Comparison of ENCODE assay signal across 9 cellular contexts in the genomic region with DNA sequence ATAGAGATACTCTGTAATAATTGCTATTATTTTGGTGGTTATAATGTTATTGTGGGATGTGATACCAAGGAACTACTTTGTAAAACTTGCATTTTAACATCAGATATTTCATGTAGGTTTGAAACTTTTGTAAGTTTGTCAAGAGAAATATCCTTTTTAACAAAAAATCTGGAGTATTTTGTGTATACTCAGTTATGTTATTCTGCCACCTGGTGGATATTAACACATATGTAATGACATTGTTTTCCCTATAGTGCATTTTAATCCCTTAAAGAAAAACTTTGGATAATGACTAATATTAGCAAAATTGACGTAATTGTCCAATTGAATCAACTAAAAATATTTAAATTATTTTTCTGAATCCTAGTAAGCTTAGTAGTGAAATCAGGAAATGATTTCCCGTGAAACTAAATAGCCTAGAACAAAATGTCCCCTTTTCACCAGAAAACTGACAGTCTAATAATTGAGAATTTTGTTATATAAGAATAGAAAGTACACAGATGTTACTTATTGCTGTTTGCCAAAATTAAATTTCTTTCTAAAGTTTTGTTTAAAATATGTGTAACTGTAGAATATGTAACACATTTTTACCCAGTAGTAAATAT. TPM values are rescaled to one million over a fixed set of nuclear protein-coding genes. Genes with fewer than 3 reads are reported as not detected.
DNase-seq lines count a peak whose midpoint lies in the region; ATAC-seq and TF ChIP-seq lines count a peak whose summit lies in the region.
"Had no signal": no experiment of that assay in that cellular context is flagged by ENCODE, and none has a peak within 500 bp of the region (broad histone marks: within the 10 kb centered on the region; RNA-seq: fewer than 3 reads in every experiment).

No MANE protein-coding gene starts in this region.

- H3K4me1 ChIP-seq in GM23248 (ENCODE audit: insufficient read depth), result peaks cover 14% of the 10 kb centered on the region

- H3K9me3 ChIP-seq in CD4-positive, alpha-beta T cell (ENCODE audit: control insufficient read depth, low read length), result no peaks in the 10 kb centered on the region
- H3K9me3 ChIP-seq in GM23248 (ENCODE audit: low read depth), result no peaks in the 10 kb centered on the region
- H3K9me3 ChIP-seq: HAP-1 had no signal

- H3K27me3 ChIP-seq in CD4-positive, alpha-beta T cell (ENCODE audit: control insufficient read depth, insufficient read depth, low read length), result no peaks in the 10 kb centered on the region
- H3K27me3 ChIP-seq in GM23248 (replicated peaks; ENCODE audit: insufficient read depth), result no peaks in the 10 kb centered on the region

- peaks cover 26% of the 10 kb centered on the region; the same call in 1 of the 2 replicates for H3K36me3 ChIP-seq in GM23248 (ENCODE audit: low read depth)

- in situ Hi-C loops in GM23248 (cut with MboI), result no loop called here

- no peak overlapping the region for H3K4me3 ChIP-seq in GM23248
- H3K4me3 ChIP-seq: HAP-1 had no signal

- no peaks in the 10 kb centered on the region for H3K9me2 ChIP-seq in GM23248 (ENCODE audit: insufficient read depth)

- intact Hi-C loops in CD4-positive, alpha-beta T cell (cut with DNase I, micrococcal nuclease), result loop anchor here in 1 of 2 experiments (5.0 kb wide), 1 partner anchor 979 kb away; no protein-coding TSS in a partner anchor
- intact Hi-C loops in left colon (cut with DNase I, micrococcal nuclease), result no loop called here

- no peaks in the 10 kb centered on the region for H4K20me1 ChIP-seq in GM23248 (ENCODE audit: insufficient read depth)

- CTCF ChIA-PET in CD4-positive, alpha-beta T cell (lab: Charles Lee), result no interaction called here

- no peak overlapping the region for H3K4me3 Mint-ChIP-seq in CD4-positive, alpha-beta T cell

- WGBS in GM23248 (ENCODE audit: low coverage in 1 of 2, low lambda C conversion rate in 2 of 2, missing lambda C conversion rate in 2 of 2), 2 experiments, result 59 to 61% methylated on average over 2 of the region's 2 CpGs

- H3K36me3 Mint-ChIP-seq in CD4-positive, alpha-beta T cell (ENCODE audit: low read depth), result peaks cover 26% of the 10 kb centered on the region

- H2AFZ ChIP-seq in GM23248, result no peak overlapping the region; the same call in 1 of the 2 replicates

- H3K27ac ChIP-seq in CD4-positive, alpha-beta T cell (ENCODE audit: low read depth, low read length), result no peak overlapping the region
- no peak overlapping the region for H3K27ac ChIP-seq in GM23248

- H3K79me2 ChIP-seq in GM23248 (ENCODE audit: insufficient read depth), result no peaks in the 10 kb centered on the region

- no peak overlapping the region for H3K4me2 ChIP-seq in GM23248 (ENCODE audit: unreplicated experiment)

- H3K4me1 Mint-ChIP-seq in CD4-positive, alpha-beta T cell (ENCODE audit: low read depth), result no peaks in the 10 kb centered on the region

- H3K27ac Mint-ChIP-seq in CD4-positive, alpha-beta T cell, result no peak overlapping the region

- H3K27me3 Mint-ChIP-seq in CD4-positive, alpha-beta T cell, result no peaks in the 10 kb centered on the region

- H3K9me3 Mint-ChIP-seq in CD4-positive, alpha-beta T cell, result no peaks in the 10 kb centered on the region

- H3F3A ChIP-seq in GM23248 (ENCODE audit: insufficient read depth), result 0 out of 2 replicates have a peak, but pooled peaks cover 14% of the 10 kb centered on the region

- POLR2A ChIA-PET in CD4-positive, alpha-beta T cell (lab: Charles Lee), result interaction anchor here (0.6 kb wide), 1 partner anchor 1003 kb away, joined by 3 read pairs; no protein-coding TSS in a partner anchor

- H3K9ac ChIP-seq in GM23248, result no peak overlapping the region

- ATAC-seq in CD4-positive, alpha-beta T cell (ENCODE audit: poor library complexity), result no peak
- ATAC-seq in SK-N-SH treated with all-trans-retinoic acid at 6 μM for 48 hours (peak; percentile 79), left colon (no peak)

- peak; percentile 42 for TF ChIP-seq CTCF in CD4-positive, alpha-beta T cell (IDR thresholded peaks at IDR 0.05)

- DNase-seq in CD4-positive, alpha-beta T cell, result no peak
- DNase-seq in GM23248, result peak; percentile 74
- peak; percentile 34 for DNase-seq in kidney glomerular epithelial cell (lab: John Stamatoyannopoulos, UW)
- DNase-seq in NOMO-1 treated with DMSO at 0.1 percent for 48 hours (lab: John Stamatoyannopoulos, UW; ENCODE audit: unreplicated experiment), result no peak
- DNase-seq in T1000 (lab: John Stamatoyannopoulos, UW), result no peak
- DNase-seq in left colon, result no peak
- DNase-seq in NCI-H2196 treated with DMSO at 0.1 percent for 48 hours (lab: John Stamatoyannopoulos, UW; ENCODE audit: unreplicated experiment), result no peak

TF ChIP-seq in SK-N-SH treated with all-trans-retinoic acid at 6 μM for 48 hours, 23 proteins besides CTCF, POLR2A, EP300 and RAD21:
- TF ChIP-seq ZNF8 (CRISPR knock-in tag; IDR thresholded peaks at IDR 0.05) (no peak), ARNTL (CRISPR knock-in tag; IDR thresholded peaks at IDR 0.05; ENCODE audit: borderline replicate concordance, low read depth) (no peak), ESRRG (CRISPR knock-in tag; IDR thresholded peaks at IDR 0.05) (no peak), ZNF565 (CRISPR knock-in tag; conservative IDR thresholded peaks at IDR 0.05; ENCODE audit: low read depth) (no peak), ZFP30 (CRISPR knock-in tag; IDR thresholded peaks at IDR 0.05) (no peak), OSR1 (CRISPR knock-in tag; IDR thresholded peaks at IDR 0.05) (no peak), BACH2 (CRISPR knock-in tag; IDR thresholded peaks at IDR 0.05; ENCODE audit: borderline replicate concordance) (no peak), ISL1 (CRISPR knock-in tag; IDR thresholded peaks at IDR 0.05) (no peak), PPARA (CRISPR knock-in tag; IDR thresholded peaks at IDR 0.05; ENCODE audit: borderline replicate concordance) (no peak)
- TF ChIP-seq, protein P1, sequence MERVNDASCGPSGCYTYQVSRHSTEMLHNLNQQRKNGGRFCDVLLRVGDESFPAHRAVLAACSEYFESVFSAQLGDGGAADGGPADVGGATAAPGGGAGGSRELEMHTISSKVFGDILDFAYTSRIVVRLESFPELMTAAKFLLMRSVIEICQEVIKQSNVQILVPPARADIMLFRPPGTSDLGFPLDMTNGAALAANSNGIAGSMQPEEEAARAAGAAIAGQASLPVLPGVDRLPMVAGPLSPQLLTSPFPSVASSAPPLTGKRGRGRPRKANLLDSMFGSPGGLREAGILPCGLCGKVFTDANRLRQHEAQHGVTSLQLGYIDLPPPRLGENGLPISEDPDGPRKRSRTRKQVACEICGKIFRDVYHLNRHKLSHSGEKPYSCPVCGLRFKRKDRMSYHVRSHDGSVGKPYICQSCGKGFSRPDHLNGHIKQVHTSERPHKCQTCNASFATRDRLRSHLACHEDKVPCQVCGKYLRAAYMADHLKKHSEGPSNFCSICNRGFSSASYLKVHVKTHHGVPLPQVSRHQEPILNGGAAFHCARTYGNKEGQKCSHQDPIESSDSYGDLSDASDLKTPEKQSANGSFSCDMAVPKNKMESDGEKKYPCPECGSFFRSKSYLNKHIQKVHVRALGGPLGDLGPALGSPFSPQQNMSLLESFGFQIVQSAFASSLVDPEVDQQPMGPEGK (CRISPR knock-in tag; IDR thresholded peaks at IDR 0.05; ENCODE audit: borderline replicate concordance), result no peak
- TF ChIP-seq, protein P2, sequence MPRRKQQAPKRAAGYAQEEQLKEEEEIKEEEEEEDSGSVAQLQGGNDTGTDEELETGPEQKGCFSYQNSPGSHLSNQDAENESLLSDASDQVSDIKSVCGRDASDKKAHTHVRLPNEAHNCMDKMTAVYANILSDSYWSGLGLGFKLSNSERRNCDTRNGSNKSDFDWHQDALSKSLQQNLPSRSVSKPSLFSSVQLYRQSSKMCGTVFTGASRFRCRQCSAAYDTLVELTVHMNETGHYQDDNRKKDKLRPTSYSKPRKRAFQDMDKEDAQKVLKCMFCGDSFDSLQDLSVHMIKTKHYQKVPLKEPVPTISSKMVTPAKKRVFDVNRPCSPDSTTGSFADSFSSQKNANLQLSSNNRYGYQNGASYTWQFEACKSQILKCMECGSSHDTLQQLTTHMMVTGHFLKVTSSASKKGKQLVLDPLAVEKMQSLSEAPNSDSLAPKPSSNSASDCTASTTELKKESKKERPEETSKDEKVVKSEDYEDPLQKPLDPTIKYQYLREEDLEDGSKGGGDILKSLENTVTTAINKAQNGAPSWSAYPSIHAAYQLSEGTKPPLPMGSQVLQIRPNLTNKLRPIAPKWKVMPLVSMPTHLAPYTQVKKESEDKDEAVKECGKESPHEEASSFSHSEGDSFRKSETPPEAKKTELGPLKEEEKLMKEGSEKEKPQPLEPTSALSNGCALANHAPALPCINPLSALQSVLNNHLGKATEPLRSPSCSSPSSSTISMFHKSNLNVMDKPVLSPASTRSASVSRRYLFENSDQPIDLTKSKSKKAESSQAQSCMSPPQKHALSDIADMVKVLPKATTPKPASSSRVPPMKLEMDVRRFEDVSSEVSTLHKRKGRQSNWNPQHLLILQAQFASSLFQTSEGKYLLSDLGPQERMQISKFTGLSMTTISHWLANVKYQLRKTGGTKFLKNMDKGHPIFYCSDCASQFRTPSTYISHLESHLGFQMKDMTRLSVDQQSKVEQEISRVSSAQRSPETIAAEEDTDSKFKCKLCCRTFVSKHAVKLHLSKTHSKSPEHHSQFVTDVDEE (CRISPR knock-in tag; IDR thresholded peaks at IDR 0.05), result no peak
- TF ChIP-seq, protein P3, sequence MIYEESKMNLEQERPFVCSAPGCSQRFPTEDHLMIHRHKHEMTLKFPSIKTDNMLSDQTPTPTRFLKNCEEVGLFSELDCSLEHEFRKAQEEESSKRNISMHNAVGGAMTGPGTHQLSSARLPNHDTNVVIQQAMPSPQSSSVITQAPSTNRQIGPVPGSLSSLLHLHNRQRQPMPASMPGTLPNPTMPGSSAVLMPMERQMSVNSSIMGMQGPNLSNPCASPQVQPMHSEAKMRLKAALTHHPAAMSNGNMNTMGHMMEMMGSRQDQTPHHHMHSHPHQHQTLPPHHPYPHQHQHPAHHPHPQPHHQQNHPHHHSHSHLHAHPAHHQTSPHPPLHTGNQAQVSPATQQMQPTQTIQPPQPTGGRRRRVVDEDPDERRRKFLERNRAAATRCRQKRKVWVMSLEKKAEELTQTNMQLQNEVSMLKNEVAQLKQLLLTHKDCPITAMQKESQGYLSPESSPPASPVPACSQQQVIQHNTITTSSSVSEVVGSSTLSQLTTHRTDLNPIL (CRISPR knock-in tag; IDR thresholded peaks at IDR 0.05; ENCODE audit: low read depth), result no peak

RNA-seq across cellular contexts. Expression of a gene that starts 39.6 kb away (rescaled TPM):
- total RNA-seq in CD4-positive, alpha-beta T cell, result 1 to 10 TPM; 3.0 to 4.8 TPM
- 25.7 and 32.0 TPM in 2 replicates for total RNA-seq in GM23248 (2014; rRNA removed; shearing (Covaris generic))
- 17.5 and 17.7 TPM in 2 replicates for polyA plus RNA-seq in GM23248 (2016; fragmentation: Nextera tagmentation; extraction: Ambion mirVana)
- total RNA-seq in left colon, result 10 to 100 TPM; 44.8 to 46.4 TPM

Comparison
In these comparisons a context has a peak if more than half of its experiments do, and no peak if none do; other contexts are left out.
1. DNase-seq: peak in GM23248 (single experiment) and kidney glomerular epithelial cell (single experiment); none in CD4-positive, alpha-beta T cell (0 of 10), NOMO-1 treated with DMSO at 0.1 percent for 48 hours (single experiment), T1000 (single experiment), left colon (0 of 2) and NCI-H2196 treated with DMSO at 0.1 percent for 48 hours (single experiment).